2 cellular contexts compared by ENCODE assay signal in the genomic region with DNA sequence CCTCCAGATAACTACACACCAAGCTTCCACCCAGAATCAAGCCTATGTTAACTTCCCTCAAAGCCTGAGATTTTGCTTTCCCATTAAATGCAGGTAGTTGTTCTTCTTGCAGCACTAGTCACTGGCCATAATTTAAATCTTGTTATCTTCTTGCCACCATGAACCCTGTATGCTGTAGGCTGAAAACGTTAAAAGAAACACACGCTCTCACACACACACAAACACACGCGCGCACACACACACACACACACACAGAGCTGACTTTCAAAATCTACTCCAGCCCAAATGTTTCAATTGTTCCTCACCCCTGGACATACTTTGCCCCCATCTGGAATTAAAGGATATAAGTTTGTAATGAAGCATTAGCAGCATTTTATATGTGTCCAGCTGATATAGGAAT. TPM values are rescaled to one million over a fixed set of nuclear protein-coding genes. Genes with fewer than 3 reads are reported as not detected.
"Had no signal": no experiment of that assay in that cellular context is flagged by ENCODE, and none has a peak within 500 bp of the region (broad histone marks: within the 10 kb centered on the region; RNA-seq: fewer than 3 reads in every experiment).

No MANE protein-coding gene starts in this region.

RNA-seq across cellular contexts. Expression of gene HBG2, which starts 1.1 kb away (rescaled TPM):
- total RNA-seq: G401 had no signal

RNA-seq across cellular contexts. Expression of gene HBG1, which starts 3.8 kb away (rescaled TPM):
- total RNA-seq: G401 had no signal

RNA-seq across cellular contexts. Expression of gene HBE1, which starts 16.3 kb away (rescaled TPM):
- total RNA-seq: G401 had no signal

RNA-seq across cellular contexts. Expression of gene HBD, which starts 19.2 kb away (rescaled TPM):
- total RNA-seq: G401, GM12878 had no signal

RNA-seq across cellular contexts. Expression of gene HBB, which starts 26.6 kb away (rescaled TPM):
- total RNA-seq: G401 had no signal
- polyA plus RNA-seq: GM12878 had no signal
